ENCODE assay signal across 1 cellular context in genomic region chr7:143426479-143427142, GRCh38.
TF ChIP-seq lines count a peak whose summit lies in the region.

No MANE protein-coding gene starts in this region.

TF ChIP-seq in K562, 482 proteins besides CTCF, POLR2A, EP300 and RAD21 (continued from another document and continues in another):
- TF ChIP-seq E2F8 (IDR thresholded peaks at IDR 0.05; ENCODE audit: low read depth, partially characterized antibody) = no peak
- TF ChIP-seq HOMEZ (CRISPR knock-in tag; IDR thresholded peaks at IDR 0.05) = no peak
- no peak for TF ChIP-seq ELF4 (CRISPR knock-in tag; IDR thresholded peaks at IDR 0.05)
- TF ChIP-seq CAMTA2 (CRISPR knock-in tag; conservative IDR thresholded peaks at IDR 0.05) = no peak
- no peak; the same call in 1 of the 2 replicates for TF ChIP-seq VEZF1 (CRISPR knock-in tag; IDR thresholded peaks at IDR 0.05)
- TF ChIP-seq FOXA3 (CRISPR knock-in tag; conservative IDR thresholded peaks at IDR 0.05 in 1 of 2, IDR thresholded peaks at IDR 0.05 in 1 of 2) = no peak
- no peak for TF ChIP-seq ETS2 (tag; IDR thresholded peaks at IDR 0.05; ENCODE audit: borderline replicate concordance, poor library complexity, severe bottlenecking)
- TF ChIP-seq CGGBP1 (CRISPR knock-in tag; IDR thresholded peaks at IDR 0.05) = no peak
- no peak for TF ChIP-seq ATF6 (CRISPR knock-in tag; IDR thresholded peaks at IDR 0.05)
- peak; percentile 67; the same call in 1 of the 2 replicates for TF ChIP-seq PML (IDR thresholded peaks at IDR 0.05; ENCODE audit: low read length)
- TF ChIP-seq ZBTB8A (IDR thresholded peaks at IDR 0.05; ENCODE audit: partially characterized antibody) = no peak
- TF ChIP-seq LCOR (CRISPR knock-in tag; IDR thresholded peaks at IDR 0.05) = no peak
- no peak for TF ChIP-seq ZNF165 (CRISPR knock-in tag; IDR thresholded peaks at IDR 0.05; ENCODE audit: borderline replicate concordance)
- no peak for TF ChIP-seq TSC22D4 (tag; IDR thresholded peaks at IDR 0.05)
- TF ChIP-seq NCOA1 (IDR thresholded peaks at IDR 0.05; ENCODE audit: low read depth) = peak; percentile 85; the same call in 1 of the 2 replicates
- no peak for TF ChIP-seq SP1 (CRISPR knock-in tag; IDR thresholded peaks at IDR 0.05)
- TF ChIP-seq ZNF436 (CRISPR knock-in tag; IDR thresholded peaks at IDR 0.05) = no peak
- TF ChIP-seq ZFP36 (IDR thresholded peaks at IDR 0.05; ENCODE audit: low read depth, low read length, partially characterized antibody) = no peak
- 0 out of 4 replicates have a peak, but pooled peaks of 1 of the 2 experiments have one; percentile 30 for TF ChIP-seq UBTF (IDR thresholded peaks at IDR 0.05; ENCODE audit: borderline replicate concordance in 1 of 2, low read depth in 2 of 2, low read length in 2 of 2)
- no peak for TF ChIP-seq NFYB (IDR thresholded peaks at IDR 0.05; ENCODE audit: extremely low read depth, insufficient read length)
- peak; percentile 87 for TF ChIP-seq MEIS2 (IDR thresholded peaks at IDR 0.05; ENCODE audit: partially characterized antibody)
- TF ChIP-seq SMARCE1 (IDR thresholded peaks at IDR 0.05) = peak; percentile 80; the same call in 1 of the 2 replicates
- no peak for TF ChIP-seq ELF2 (CRISPR knock-in tag; IDR thresholded peaks at IDR 0.05)
- no peak for TF ChIP-seq DNMT1 (IDR thresholded peaks at IDR 0.05)
- no peak for TF ChIP-seq RBBP5 (IDR thresholded peaks at IDR 0.05; ENCODE audit: borderline replicate concordance, insufficient read depth, low read length, poor library complexity, severe bottlenecking)
- TF ChIP-seq PREB (CRISPR knock-in tag; IDR thresholded peaks at IDR 0.05) = no peak
- no peak for TF ChIP-seq THAP12 (CRISPR knock-in tag; IDR thresholded peaks at IDR 0.05)
- TF ChIP-seq MGA (IDR thresholded peaks at IDR 0.05) = no peak
